ENCODE assay signal across 11 cellular contexts in the genomic region with DNA sequence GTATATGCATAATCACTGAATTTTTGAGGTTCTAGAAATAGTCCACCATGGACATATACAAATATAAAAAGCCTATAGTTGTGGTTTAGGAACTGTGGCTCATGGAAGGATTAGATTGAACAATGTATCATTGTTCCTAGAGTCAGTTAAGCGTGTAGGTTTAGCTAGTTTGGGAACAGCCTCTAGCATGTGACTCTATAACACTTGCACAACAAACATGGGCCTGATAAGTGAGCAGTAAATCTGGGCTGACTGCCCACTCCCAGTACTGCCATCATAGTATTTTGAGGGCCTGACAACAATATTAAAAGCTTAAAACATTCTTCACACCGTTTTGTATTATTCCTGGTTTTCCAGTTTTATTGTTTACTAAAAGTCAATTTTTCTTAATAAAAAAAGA. TPM values are rescaled to one million over a fixed set of nuclear protein-coding genes. Genes with fewer than 3 reads are reported as not detected.
A peak's percentile ranks its signal among the peaks of the same experiment; 100 is the strongest.
DNase-seq lines count a peak whose midpoint lies in the region; ATAC-seq lines count a peak whose summit lies in the region.
"Had no signal": no experiment of that assay in that cellular context is flagged by ENCODE, and none has a peak within 500 bp of the region (broad histone marks: within the 10 kb centered on the region; RNA-seq: fewer than 3 reads in every experiment).

No MANE protein-coding gene starts in this region.

- no CpG with 5 or more reads among the region's 2 CpGs for WGBS in trophoblast cell (ENCODE audit: extremely low coverage, insufficient coverage, insufficient read length)

- DNase-seq in EH (ENCODE audit: low read depth) (peak; percentile 60), SK-MEL-5 (ENCODE audit: low read depth, low spot score) (peak; percentile 95), foreskin melanocyte (peak; percentile 97), trophoblast cell (no peak)
- DNase-seq in activated CD4-positive, alpha-beta T cell treated with anti-CD3 and anti-CD28 coated beads, Interleukin-2, amount 50 U/mL, for 4 hours: no peak
- DNase-seq: CD8-positive, alpha-beta memory T cell had no signal

- peaks cover 3% of the 10 kb centered on the region for H3K79me2 ChIP-seq in trophoblast cell (ENCODE audit: control insufficient read depth, insufficient read depth, low read length, poor library complexity)

- H3K4me1 ChIP-seq in trophoblast cell (ENCODE audit: control insufficient read depth in 1 of 2, insufficient read depth in 2 of 2, low read length in 2 of 2): peaks cover under 1 to 4% of the 10 kb centered on the region in 2 experiments

- no peak overlapping the region for H4K8ac ChIP-seq in trophoblast cell (ENCODE audit: low read depth, low read length)

- no peak overlapping the region for H2BK120ac ChIP-seq in trophoblast cell (ENCODE audit: insufficient read depth, low read length, poor library complexity)

- H2BK12ac ChIP-seq in trophoblast cell (ENCODE audit: low read length): no peak overlapping the region

- no peak overlapping the region for H3K14ac ChIP-seq in trophoblast cell (ENCODE audit: low read length)

- H3K4me3 ChIP-seq in trophoblast cell (ENCODE audit: low read depth, low read length): no peak overlapping the region
- H3K4me3 ChIP-seq: ascending aorta had no signal

- H3K9ac ChIP-seq in trophoblast cell (ENCODE audit: low read length): no peak overlapping the region

- H3K79me1 ChIP-seq in trophoblast cell (ENCODE audit: low read length): peaks cover 2% of the 10 kb centered on the region

- no peaks in the 10 kb centered on the region for H3K27me3 ChIP-seq in trophoblast cell (ENCODE audit: insufficient read depth, low read length)
- H3K27me3 ChIP-seq: ascending aorta had no signal

- in situ Hi-C loops in SK-MEL-5 (cut with HindIII; ENCODE audit: low pct_unique_long_range_greater_than_20kb, low sequenced_read_pairs): no loop called here

- no peak overlapping the region for H2BK5ac ChIP-seq in trophoblast cell (ENCODE audit: low read depth, low read length, poor library complexity)

- H3K23ac ChIP-seq in trophoblast cell (ENCODE audit: low read length): no peak overlapping the region

- H2AFZ ChIP-seq in trophoblast cell (ENCODE audit: insufficient read depth, low read length, poor library complexity): no peak overlapping the region

- peaks cover 0 to 2% of the 10 kb centered on the region in 2 experiments for H3K36me3 ChIP-seq in trophoblast cell (ENCODE audit: control insufficient read depth in 1 of 2, insufficient read depth in 2 of 2, low read length in 2 of 2)
- H3K36me3 ChIP-seq: ascending aorta had no signal

- peak overlapping the region; percentile 79 for H3K4ac ChIP-seq in trophoblast cell (ENCODE audit: low read depth, low read length)

- H2AK5ac ChIP-seq in trophoblast cell (ENCODE audit: low read length): no peak overlapping the region

- no peak overlapping the region for H3K27ac ChIP-seq in trophoblast cell (ENCODE audit: low read depth, low read length)

- no peak overlapping the region for H3K18ac ChIP-seq in trophoblast cell (ENCODE audit: low read length)

- no peaks in the 10 kb centered on the region for H3K9me3 ChIP-seq in trophoblast cell (ENCODE audit: insufficient read depth, low read depth, low read length)
- H3K9me3 ChIP-seq: ascending aorta had no signal

- H4K91ac ChIP-seq in trophoblast cell (ENCODE audit: low read depth, low read length): no peak overlapping the region

- ATAC-seq in GM19351 (IDR thresholded peaks at IDR 0.05; ENCODE audit: unreplicated experiment): no peak
- no peak for ATAC-seq in GM19467 (IDR thresholded peaks at IDR 0.05; ENCODE audit: unreplicated experiment)
- ATAC-seq in GM18868 (IDR thresholded peaks at IDR 0.05; ENCODE audit: unreplicated experiment): no peak

- no peak overlapping the region for H3K4me2 ChIP-seq in trophoblast cell (ENCODE audit: low read length)

- H4K12ac ChIP-seq in trophoblast cell (ENCODE audit: low read depth, low read length): no peak overlapping the region

RNA-seq across cellular contexts. Expression of gene YAP1, which starts 47.0 kb away (rescaled TPM):
- total RNA-seq in SK-MEL-5 (2014; rRNA removed; shearing (Covaris generic)): 28.4 and 29.9 TPM in 2 replicates
- polyA plus RNA-seq in SK-MEL-5 (2015; cell fraction: cytosol; rRNA removed): 52.6 and 64.0 TPM in 2 replicates
- 22.9 and 25.7 TPM in 2 replicates for polyA plus RNA-seq in SK-MEL-5 (2015; cell fraction: nucleus; rRNA removed)
- polyA plus RNA-seq in trophoblast cell (2013): 127 and 130 TPM in 2 replicates
- polyA plus RNA-seq: IgD-negative memory B cell had no signal

Comparison
In these comparisons a context has a peak if more than half of its experiments do, and no peak if none do; other contexts are left out.
1. DNase-seq: peak in EH (single experiment), SK-MEL-5 (single experiment) and foreskin melanocyte (single experiment); none in trophoblast cell (0 of 2) and activated CD4-positive, alpha-beta T cell treated with anti-CD3 and anti-CD28 coated beads, Interleukin-2, amount 50 U/mL, for 4 hours (0 of 2).